In genomic region chr19:40420766-40421467, GRCh38 we compare ENCODE assay signal across 9 cellular contexts. TPM values are rescaled to one million over a fixed set of nuclear protein-coding genes. Genes with fewer than 3 reads are reported as not detected.
DNase-seq lines count a peak whose midpoint lies in the region; ATAC-seq and TF ChIP-seq lines count a peak whose summit lies in the region.
"Had no signal": no experiment of that assay in that cellular context is flagged by ENCODE, and none has a peak within 500 bp of the region (broad histone marks: within the 10 kb centered on the region; RNA-seq: fewer than 3 reads in every experiment).

No MANE protein-coding gene starts in this region.

- H4K20me1 ChIP-seq in Loucy (ENCODE audit: insufficient read depth, low read length, poor library complexity, severe bottlenecking), result no peaks in the 10 kb centered on the region

- H3K9ac ChIP-seq in Loucy (ENCODE audit: low read depth, low read length, poor library complexity, severe bottlenecking), result peak overlapping the region; percentile 70

- H3K27me3 ChIP-seq in CD4-positive, alpha-beta memory T cell (ENCODE audit: insufficient read depth, low read length), result no peaks in the 10 kb centered on the region
- H3K27me3 ChIP-seq in Loucy (ENCODE audit: insufficient read depth, low read length, poor library complexity, severe bottlenecking), result no peaks in the 10 kb centered on the region
- H3K27me3 ChIP-seq in thoracic aorta (replicated peaks; ENCODE audit: insufficient read depth), result no peaks in the 10 kb centered on the region

- CTCF ChIA-PET in CD4-positive, alpha-beta memory T cell (lab: Charles Lee; ENCODE audit: partially characterized antibody), result interaction anchor here (0.7 to 3.9 kb wide), 33 partner anchors 8 to 218 kb away, joined by 3 to 66 read pairs (median 4); partner anchors contain the start of genes BLVRB, PLD3, SERTAD3 and SPTBN4

- ATAC-seq in GM21381 (IDR thresholded peaks at IDR 0.05; ENCODE audit: unreplicated experiment), result peak; percentile 32
- peak; percentile 46 to 64 for ATAC-seq in activated naive CD4-positive, alpha-beta T cell treated with anti-CD3 and anti-CD28 coated beads, Interleukin-2, amount 50 U/mL, for 72 hours
- ATAC-seq in thoracic aorta (ENCODE audit: insufficient number of reproducible peaks, low FRiP score, low read depth), result peak; percentile 70

- peaks cover 0 to 16% of the 10 kb centered on the region in 2 donors for H3K36me3 Mint-ChIP-seq in CD4-positive, alpha-beta memory T cell
- peaks cover 14 to 20% of the 10 kb centered on the region in 2 donors for H3K36me3 Mint-ChIP-seq in activated naive CD4-positive, alpha-beta T cell treated with anti-CD3 and anti-CD28 coated beads, Interleukin-2, amount 50 U/mL, for 72 hours

- H3K4me1 Mint-ChIP-seq in CD4-positive, alpha-beta memory T cell, result peaks cover 19 to 52% (median 32%) of the 10 kb centered on the region in 4 donors

- H3K27ac ChIP-seq in CD4-positive, alpha-beta memory T cell (ENCODE audit: low read depth, low read length), result peak overlapping the region; percentile 84
- H3K27ac ChIP-seq in thoracic aorta, result peak overlapping the region; percentile 99

- TF ChIP-seq CTCF in Loucy (conservative IDR thresholded peaks at IDR 0.05; ENCODE audit: low read length) (peak; percentile 86), thoracic aorta (IDR thresholded peaks at IDR 0.05) (peak; percentile 87)

- peak overlapping the region; percentile 84 to 98 (median 97) for H3K27ac Mint-ChIP-seq in CD4-positive, alpha-beta memory T cell
- peak overlapping the region; percentile 93 to 97 for H3K27ac Mint-ChIP-seq in activated naive CD4-positive, alpha-beta T cell treated with anti-CD3 and anti-CD28 coated beads, Interleukin-2, amount 50 U/mL, for 72 hours

- H3K9me2 ChIP-seq in Loucy (replicated peaks; ENCODE audit: low read depth, low read length), result no peaks in the 10 kb centered on the region

- peaks cover 0 to 2% of the 10 kb centered on the region in 2 donors for H3K27me3 Mint-ChIP-seq in CD4-positive, alpha-beta memory T cell

- no peaks in the 10 kb centered on the region for H3K36me3 ChIP-seq in CD4-positive, alpha-beta memory T cell (ENCODE audit: insufficient read depth, low read length)
- no peaks in the 10 kb centered on the region for H3K36me3 ChIP-seq in Loucy (ENCODE audit: insufficient read depth, low read length)
- H3K36me3 ChIP-seq in thoracic aorta, result peaks cover 11% of the 10 kb centered on the region

- peaks cover 32% of the 10 kb centered on the region for H3K4me1 ChIP-seq in CD4-positive, alpha-beta memory T cell (ENCODE audit: insufficient read depth, low read length)
- peaks cover 11% of the 10 kb centered on the region for H3K4me1 ChIP-seq in Loucy (ENCODE audit: insufficient read depth, low read length, poor library complexity, severe bottlenecking)
- H3K4me1 ChIP-seq in thoracic aorta (ENCODE audit: control insufficient read depth in 1 of 2, low read depth in 2 of 2), result peaks cover 19 to 29% of the 10 kb centered on the region in 2 donors

- peak overlapping the region; percentile 88 to 93 (median 90) for H3K4me3 Mint-ChIP-seq in CD4-positive, alpha-beta memory T cell

- POLR2A ChIA-PET in CD4-positive, alpha-beta memory T cell (lab: Charles Lee; ENCODE audit: partially characterized antibody), result interaction anchor here (0.5 to 8.9 kb wide), 21 partner anchors 9 to 1015 kb away, joined by 3 to 227 read pairs (median 4); partner anchors contain the start of genes BLVRB, C19orf47, PLD3 and SERTAD3

- peak; percentile 68 to 79 (median 69) for DNase-seq in CD4-positive, alpha-beta memory T cell
- DNase-seq in SK-N-DZ (ENCODE audit: low spot score) (peak; percentile 87), globus pallidus (ENCODE audit: low spot score) (peak; percentile 87), occipital lobe (lab: John Stamatoyannopoulos, UW) (peak; percentile 92), thoracic aorta (ENCODE audit: low spot score) (peak; percentile 76)
- DNase-seq in activated naive CD4-positive, alpha-beta T cell treated with anti-CD3 and anti-CD28 coated beads, Interleukin-2, amount 50 U/mL, for 72 hours (ENCODE audit: low spot score in 2 of 2), result peak; percentile 85 to 91

- H3K9me3 ChIP-seq in CD4-positive, alpha-beta memory T cell (ENCODE audit: control insufficient read depth in 1 of 2, low read length in 2 of 2), result no peaks in the 10 kb centered on the region
- H3K9me3 ChIP-seq in Loucy (ENCODE audit: insufficient read depth, low read depth, low read length), result no peaks in the 10 kb centered on the region
- H3K9me3 ChIP-seq in thoracic aorta, result no peaks in the 10 kb centered on the region

- intact Hi-C loops in CD4-positive, alpha-beta memory T cell (cut with micrococcal nuclease), result loop anchor here (1.0 to 10.0 kb wide), 6 partner anchors 17 to 136 kb away; partner anchors contain the start of genes AKT2, BLVRB, C19orf47 and PLD3

- peaks cover 0 to 2% (median 0%) of the 10 kb centered on the region in 8 donors for H3K9me3 Mint-ChIP-seq in CD4-positive, alpha-beta memory T cell
- H3K9me3 Mint-ChIP-seq in activated naive CD4-positive, alpha-beta T cell treated with anti-CD3 and anti-CD28 coated beads, Interleukin-2, amount 50 U/mL, for 72 hours, result no peaks in the 10 kb centered on the region

- no peaks in the 10 kb centered on the region for H3F3A ChIP-seq in Loucy (ENCODE audit: low read depth)

- peaks cover 7% of the 10 kb centered on the region; the same call in 1 of the 2 replicates for H3K79me2 ChIP-seq in Loucy (ENCODE audit: insufficient read depth, low read length)

- peak overlapping the region; percentile 85 for H3K4me2 ChIP-seq in Loucy (ENCODE audit: low read depth, low read length, poor library complexity, severe bottlenecking)

- peak overlapping the region; percentile 47 to 78 for H3K4me3 ChIP-seq in CD4-positive, alpha-beta memory T cell (ENCODE audit: low read length in 2 of 2)
- peak overlapping the region; percentile 73 for H3K4me3 ChIP-seq in Loucy (ENCODE audit: low read length, poor library complexity, severe bottlenecking)
- peak overlapping the region; percentile 80 for H3K4me3 ChIP-seq in thoracic aorta

- H2AFZ ChIP-seq in Loucy (ENCODE audit: low read length), result peak overlapping the region; percentile 80

RNA-seq across cellular contexts. Expression of gene SERTAD1, which starts 4.9 kb away (rescaled TPM):
- total RNA-seq in CD4-positive, alpha-beta memory T cell, result 10 to 100 TPM; 10.6 to 11.3 TPM
- polyA plus RNA-seq in CD4-positive, alpha-beta memory T cell, result 10 to 100 TPM in 1 of 2 donors, 1 to 10 TPM in 1; 5.4 to 10.7 TPM
- 1.9 and 2.7 TPM in 2 replicates for polyA plus RNA-seq in SK-N-DZ (2014; cell fraction: cytosol; rRNA removed)
- polyA plus RNA-seq in SK-N-DZ (2014; cell fraction: nucleus; rRNA removed), result 1.9 TPM in 2 replicates
- 10 to 100 TPM; 13.8 to 17.9 TPM for total RNA-seq in activated naive CD4-positive, alpha-beta T cell treated with anti-CD3 and anti-CD28 coated beads, Interleukin-2, amount 50 U/mL, for 72 hours
- 2.8 TPM for total RNA-seq in occipital lobe
- total RNA-seq in thoracic aorta, result 10 to 100 TPM; 22.7 to 42.3 TPM

RNA-seq across cellular contexts. Expression of gene PRX, which starts 7.7 kb away (rescaled TPM):
- total RNA-seq in CD4-positive, alpha-beta memory T cell, result 1 to 10 TPM; 3.3 to 3.4 TPM
- polyA plus RNA-seq in CD4-positive, alpha-beta memory T cell, result under 1 TPM in 1 of 2 donors, not detected in 1; 0.23 TPM
- 0.74 and 1.4 TPM in 2 replicates for polyA plus RNA-seq in SK-N-DZ (2014; cell fraction: cytosol; rRNA removed)
- polyA plus RNA-seq in SK-N-DZ (2014; cell fraction: nucleus; rRNA removed), result 0.31 and 0.55 TPM in 2 replicates
- total RNA-seq in activated naive CD4-positive, alpha-beta T cell treated with anti-CD3 and anti-CD28 coated beads, Interleukin-2, amount 50 U/mL, for 72 hours, result 1 to 10 TPM in 1 of 2 donors, under 1 TPM in 1; 0.77 to 1.6 TPM
- 2.5 TPM for total RNA-seq in occipital lobe
- 1 to 10 TPM; 3.7 to 7.3 TPM for total RNA-seq in thoracic aorta

RNA-seq across cellular contexts. Expression of gene SERTAD3, which starts 23.2 kb away (rescaled TPM):
- total RNA-seq in CD4-positive, alpha-beta memory T cell, result 10 to 100 TPM; 17.8 to 19.4 TPM
- 10 to 100 TPM in 1 of 2 donors, 1 to 10 TPM in 1; 9.4 to 11.4 TPM for polyA plus RNA-seq in CD4-positive, alpha-beta memory T cell
- polyA plus RNA-seq in SK-N-DZ (2014; cell fraction: cytosol; rRNA removed), result 8.1 and 11.7 TPM in 2 replicates
- polyA plus RNA-seq in SK-N-DZ (2014; cell fraction: nucleus; rRNA removed), result 6.2 and 7.0 TPM in 2 replicates
- 10 to 100 TPM; 14.3 to 23.4 TPM for total RNA-seq in activated naive CD4-positive, alpha-beta T cell treated with anti-CD3 and anti-CD28 coated beads, Interleukin-2, amount 50 U/mL, for 72 hours
- total RNA-seq in occipital lobe (9.8 TPM), thoracic aorta (10 to 100 TPM; 12.3 to 19.4 TPM)

RNA-seq across cellular contexts. Expression of gene HIPK4, which starts 30.9 kb away (rescaled TPM):
- not detected for total RNA-seq in CD4-positive, alpha-beta memory T cell
- polyA plus RNA-seq in CD4-positive, alpha-beta memory T cell, result not detected
- not detected in 2 replicates for polyA plus RNA-seq in SK-N-DZ (2014; cell fraction: cytosol; rRNA removed)
- polyA plus RNA-seq in SK-N-DZ (2014; cell fraction: nucleus; rRNA removed), result not detected in 2 replicates
- total RNA-seq in activated naive CD4-positive, alpha-beta T cell treated with anti-CD3 and anti-CD28 coated beads, Interleukin-2, amount 50 U/mL, for 72 hours, result not detected
- total RNA-seq in occipital lobe (0.16 TPM), thoracic aorta (not detected)
- total RNA-seq: glomerular endothelial cell had no signal

RNA-seq across cellular contexts. Expression of gene BLVRB, which starts 44.6 kb away (rescaled TPM):
- 10 to 100 TPM; 12.3 to 16.3 TPM for total RNA-seq in CD4-positive, alpha-beta memory T cell
- 10 to 100 TPM; 25.4 to 34.6 TPM for polyA plus RNA-seq in CD4-positive, alpha-beta memory T cell
- 3.9 and 5.3 TPM in 2 replicates for polyA plus RNA-seq in SK-N-DZ (2014; cell fraction: cytosol; rRNA removed)
- 0.85 and 1.4 TPM in 2 replicates for polyA plus RNA-seq in SK-N-DZ (2014; cell fraction: nucleus; rRNA removed)
- 10 to 100 TPM; 39.7 to 52.2 TPM for total RNA-seq in activated naive CD4-positive, alpha-beta T cell treated with anti-CD3 and anti-CD28 coated beads, Interleukin-2, amount 50 U/mL, for 72 hours
- total RNA-seq in occipital lobe, result 16.5 TPM
- total RNA-seq in thoracic aorta, result 100 to 1,000 TPM in 1 of 2 donors, 10 to 100 TPM in 1; 97.4 to 229 TPM

Comparison
In these comparisons a context has a peak if more than half of its experiments do, and no peak if none do; other contexts are left out.
1. Peak in every context shown above with its lines: DNase-seq, ATAC-seq, H3K4me3 ChIP-seq and H3K27ac ChIP-seq.